In the genomic region with DNA sequence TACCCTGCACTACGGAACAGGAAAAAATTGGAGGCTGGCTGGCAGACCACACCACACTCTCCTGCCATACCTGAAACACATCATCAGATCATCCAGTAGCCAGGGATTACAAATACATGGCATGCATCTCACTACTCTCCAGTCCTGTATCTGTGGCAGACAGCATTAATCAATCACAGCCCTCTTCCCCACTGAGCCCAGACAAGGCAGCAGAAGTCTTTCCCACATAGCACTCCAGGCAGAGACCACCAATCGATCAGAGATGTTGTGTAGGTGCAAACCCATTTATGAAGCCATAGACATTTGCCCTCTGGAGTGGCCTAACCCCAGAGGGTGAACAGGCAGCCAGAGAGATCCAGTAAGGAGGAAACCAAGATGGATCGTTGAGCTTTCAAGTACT, we compare ENCODE assay signal across 23 cellular contexts.
A peak's percentile ranks its signal among the peaks of the same experiment; 100 is the strongest.
DNase-seq lines count a peak whose midpoint lies in the region; ATAC-seq, FAIRE-seq and TF ChIP-seq lines count a peak whose summit lies in the region.
"Had no signal": no experiment of that assay in that cellular context is flagged by ENCODE, and none has a peak within 500 bp of the region (broad histone marks: within the 10 kb centered on the region; RNA-seq: fewer than 3 reads in every experiment).

No MANE protein-coding gene starts in this region.

- H3K9ac ChIP-seq in H1 (replicated peaks in 1 of 4; ENCODE audit: extremely low read depth in 1 of 4, low read depth in 3 of 4, low read length in 3 of 4): no peak overlapping the region
- H3K9ac ChIP-seq: BLaER1 treated with 17β-estradiol and CSF1 and Interleukin-3, amounts not matched to agents 10 nM and 100 nM had no signal

- no peak overlapping the region for H3K4ac ChIP-seq in H1 (replicated peaks; ENCODE audit: insufficient read length, low read depth, low read length)

- no peaks in the 10 kb centered on the region for H3K79me1 ChIP-seq in H1 (ENCODE audit: low read depth, low read length)

- H4K91ac ChIP-seq in H1 (replicated peaks; ENCODE audit: insufficient read length, low read length): no peak overlapping the region

- no peak for TF ChIP-seq RAD21 in H1 (IDR thresholded peaks at IDR 0.05 in 1 of 2, conservative IDR thresholded peaks at IDR 0.05 in 1 of 2; ENCODE audit: low read depth in 2 of 2, low read length in 2 of 2)

- H2BK20ac ChIP-seq in H1 (ENCODE audit: low read length): no peak overlapping the region

- H3K23me2 ChIP-seq in H1 (ENCODE audit: low read depth, low read length): no peaks in the 10 kb centered on the region

- H3K27me3 ChIP-seq in H1 (replicated peaks in 1 of 4; ENCODE audit: control insufficient read depth in 3 of 4, extremely low read depth in 1 of 4, insufficient read depth in 3 of 4, low read length in 3 of 4): no peaks in the 10 kb centered on the region
- H3K27me3 ChIP-seq: BLaER1 treated with 17β-estradiol and CSF1 and Interleukin-3, amounts not matched to agents 10 nM and 100 nM had no signal

- H3K9me3 ChIP-seq in HEK293 (ENCODE audit: control insufficient read depth, insufficient read depth, low read depth, low read length) (no peaks in the 10 kb centered on the region), H1 (ENCODE audit: insufficient read depth in 2 of 2, low read depth in 1 of 2, low read length in 1 of 2) (peaks cover 6 to 9% of the 10 kb centered on the region in 2 experiments; a peak in 2 of 4 replicates)

- no peak overlapping the region for H3K4me3 Mint-ChIP-seq in neural crest cell
- H3K4me3 Mint-ChIP-seq: B cell; CD4-positive, alpha-beta T cell; CD8-positive, alpha-beta T cell had no signal

- DNase-seq in DMS79 treated with DMSO at 0.1 percent for 48 hours (lab: John Stamatoyannopoulos, UW): peak; percentile 2
- no peak for DNase-seq in DMS79 (lab: John Stamatoyannopoulos, UW)
- DNase-seq in H1 (ENCODE audit: low read depth in 1 of 2, low spot score in 2 of 2): no peak
- DNase-seq in neural crest cell (ENCODE audit: low read depth, low spot score): no peak
- DNase-seq in NCI-H526 treated with DMSO at 0.1 percent for 48 hours (lab: John Stamatoyannopoulos, UW): no peak
- DNase-seq: AML-193; Caco-2; Calu3; CD4-positive, alpha-beta T cell; CD8-positive, alpha-beta T cell; GF-D8 had no signal

- H3K23ac ChIP-seq in H1 (ENCODE audit: insufficient read length): no peak overlapping the region

- H3K4me3 ChIP-seq in HEK293 (ENCODE audit: low read depth, low read length) (no peak overlapping the region), H1 (ENCODE audit: extremely low read depth in 1 of 4, insufficient read depth in 2 of 4, low read depth in 3 of 4, low read length in 4 of 4) (no peak overlapping the region)
- H3K4me3 ChIP-seq: A549; BLaER1 treated with 17β-estradiol and CSF1 and Interleukin-3, amounts not matched to agents 10 nM and 100 nM had no signal

- H3K4me2 ChIP-seq in H1 (ENCODE audit: insufficient read depth in 1 of 2, low read depth in 2 of 2, low read length in 2 of 2): no peak overlapping the region
- H3K4me2 ChIP-seq: A549; BLaER1 treated with 17β-estradiol and CSF1 and Interleukin-3, amounts not matched to agents 10 nM and 100 nM had no signal

- no peaks in the 10 kb centered on the region for H3K79me2 ChIP-seq in H1 (ENCODE audit: control insufficient read depth in 1 of 2, insufficient read depth in 2 of 2, low read length in 2 of 2)

- no peak overlapping the region for H3K14ac ChIP-seq in H1 (ENCODE audit: insufficient read length)

- H3K27me3 Mint-ChIP-seq in neural crest cell (ENCODE audit: low read depth): peaks cover 9% of the 10 kb centered on the region
- H3K27me3 Mint-ChIP-seq: CD4-positive, alpha-beta T cell had no signal

- H3K9me3 Mint-ChIP-seq in neural crest cell: peaks cover 2% of the 10 kb centered on the region

- H3K18ac ChIP-seq in H1 (ENCODE audit: extremely low read depth, low read length): no peak overlapping the region

- H4K5ac ChIP-seq in H1 (ENCODE audit: insufficient read length, low read depth, low read length): no peak overlapping the region

- TF ChIP-seq POLR2A in H1 (IDR thresholded peaks at IDR 0.05; ENCODE audit: control extremely low read depth in 1 of 2, low read depth in 2 of 2, low read length in 2 of 2): no peak

- CTCF ChIA-PET in HEK293 (lab: Yijun Ruan, JAX): no interaction called here
- CTCF ChIA-PET in H1 (lab: Charles Lee; ENCODE audit: partially characterized antibody): interaction anchor here (1.0 to 1.6 kb wide), 3 partner anchors 14 to 466 kb away, joined by 3 read pairs; no protein-coding TSS in a partner anchor

- no peak overlapping the region for H4K8ac ChIP-seq in H1 (ENCODE audit: extremely low read depth, insufficient read depth, low read length)

- H2BK12ac ChIP-seq in H1 (ENCODE audit: low read depth, low read length): no peak overlapping the region

- no peak overlapping the region for H2BK120ac ChIP-seq in H1 (replicated peaks; ENCODE audit: low read depth, low read length)

- H2AK5ac ChIP-seq in H1 (ENCODE audit: low read depth, low read length): no peak overlapping the region

- H2AFZ ChIP-seq in H1 (ENCODE audit: low read length): 0 out of 2 replicates have a peak overlapping the region, but pooled peaks have one; percentile 14

- no peaks in the 10 kb centered on the region for H3K36me3 ChIP-seq in HEK293 (ENCODE audit: control insufficient read depth in 2 of 2, insufficient read depth in 1 of 2, low read length in 2 of 2)
- H3K36me3 ChIP-seq in H1 (ENCODE audit: control insufficient read depth in 2 of 4, insufficient read depth in 4 of 4, low read length in 3 of 4): 0 out of 8 replicates have a peak, but pooled peaks cover 0 to 3% (median 0%) of the 10 kb centered on the region in 4 experiments
- H3K36me3 ChIP-seq: BLaER1 treated with 17β-estradiol and CSF1 and Interleukin-3, amounts not matched to agents 10 nM and 100 nM had no signal

- no peak overlapping the region for H3K56ac ChIP-seq in H1 (replicated peaks; ENCODE audit: insufficient read length, low read depth, low read length)

- POLR2A ChIA-PET in HEK293 (lab: Yijun Ruan, JAX): no interaction called here
- POLR2A ChIA-PET in H1 (lab: Charles Lee; ENCODE audit: partially characterized antibody): no interaction called here

- peaks cover 9% of the 10 kb centered on the region for H3K4me1 Mint-ChIP-seq in neural crest cell
- H3K4me1 Mint-ChIP-seq: B cell had no signal

- peak overlapping the region; percentile 6 for H3K27ac Mint-ChIP-seq in neural crest cell (ENCODE audit: unreplicated experiment)
- H3K27ac Mint-ChIP-seq: B cell; CD4-positive, alpha-beta T cell; CD8-positive, alpha-beta T cell had no signal

- 97% methylated on average over 3 of the region's 3 CpGs; no CpG with 5 or more reads in 1 of the 2 experiments for WGBS in H1 (ENCODE audit: extremely low coverage in 1 of 2, insufficient coverage in 1 of 2, insufficient read length in 1 of 2, insufficient replicate concordance in 2 of 2, low coverage in 1 of 2, low lambda C conversion rate in 2 of 2, missing lambda C conversion rate in 1 of 2), 2 experiments

- TF ChIP-seq CTCF in HEK293 (tag by site-specific recombination; IDR thresholded peaks at IDR 0.05): no peak
- no peak for TF ChIP-seq CTCF in H1 (IDR thresholded peaks at IDR 0.05; ENCODE audit: control extremely low read depth in 1 of 3, insufficient read depth in 1 of 3, low read depth in 1 of 3, low read length in 3 of 3)
- no peak for TF ChIP-seq CTCF in neural crest cell (conservative IDR thresholded peaks at IDR 0.05)

- H3K36me3 Mint-ChIP-seq in neural crest cell (ENCODE audit: low read depth): peaks cover under 1% of the 10 kb centered on the region
- H3K36me3 Mint-ChIP-seq: CD8-positive, alpha-beta T cell had no signal

- no peaks in the 10 kb centered on the region for H4K20me1 ChIP-seq in H1 (replicated peaks in 1 of 2; ENCODE audit: control insufficient read depth in 1 of 2, insufficient read depth in 2 of 2, low read length in 2 of 2)
- H4K20me1 ChIP-seq: BLaER1 treated with 17β-estradiol and CSF1 and Interleukin-3, amounts not matched to agents 10 nM and 100 nM had no signal

- H3K27ac ChIP-seq in HEK293 (ENCODE audit: extremely low read depth, low read depth, low read length) (no peak overlapping the region), H1 (ENCODE audit: low read depth, low read length) (no peak overlapping the region)
- H3K27ac ChIP-seq: 22Rv1; A549; BLaER1 treated with 17β-estradiol and CSF1 and Interleukin-3, amounts not matched to agents 10 nM and 100 nM; C4-2B had no signal

- H2BK5ac ChIP-seq in H1 (ENCODE audit: low read depth, low read length): no peak overlapping the region

- H2BK15ac ChIP-seq in H1 (ENCODE audit: low read length): no peak overlapping the region

- TF ChIP-seq EP300 in H1 (IDR thresholded peaks at IDR 0.05; ENCODE audit: borderline replicate concordance in 1 of 2, low read depth in 2 of 2, low read length in 2 of 2): no peak

- ATAC-seq in GM21447 (IDR thresholded peaks at IDR 0.05; ENCODE audit: unreplicated experiment) (no peak), GM21423 (IDR thresholded peaks at IDR 0.05; ENCODE audit: unreplicated experiment) (no peak)
- ATAC-seq: A549; CD8-positive, alpha-beta T cell had no signal

- H3K4me1 ChIP-seq in HEK293 (ENCODE audit: control insufficient read depth, insufficient read depth, low read length) (no peaks in the 10 kb centered on the region), H1 (replicated peaks in 1 of 4; ENCODE audit: control insufficient read depth in 3 of 4, insufficient read depth in 4 of 4, low read length in 3 of 4) (peaks cover 0 to 3% (median 0%) of the 10 kb centered on the region in 4 experiments; a peak in 1 of 7 replicates)
- H3K4me1 ChIP-seq: A549; BLaER1 treated with 17β-estradiol and CSF1 and Interleukin-3, amounts not matched to agents 10 nM and 100 nM; Caco-2 had no signal

- FAIRE-seq in H1 (lab: Jason Lieb, UNC): no peak
- FAIRE-seq: A549, D721Med, G401.6, GM12891, GM18507 had no signal

TF ChIP-seq in HEK293, 187 proteins besides CTCF, POLR2A, EP300 and RAD21:
- peak; percentile 74 for TF ChIP-seq ZBTB17 (tag by site-specific recombination; IDR thresholded peaks at IDR 0.05)
- TF ChIP-seq SALL2 (tag by site-specific recombination; IDR thresholded peaks at IDR 0.05; ENCODE audit: borderline replicate concordance): no peak

TF ChIP-seq in H1, 55 proteins besides CTCF, POLR2A, EP300 and RAD21 (continues in another document):
- TF ChIP-seq ZNF274 (IDR thresholded peaks at IDR 0.05; ENCODE audit: borderline replicate concordance, extremely low read depth, low read length) (no peak), SP2 (IDR thresholded peaks at IDR 0.05; ENCODE audit: low read length) (no peak), EGR1 (IDR thresholded peaks at IDR 0.05; ENCODE audit: borderline replicate concordance, low read depth, low read length) (no peak), CBX5 (IDR thresholded peaks at IDR 0.05; ENCODE audit: low read depth, low read length) (no peak), CHD2 (IDR thresholded peaks at IDR 0.05; ENCODE audit: low read length) (no peak), ASH2L (IDR thresholded peaks at IDR 0.05; ENCODE audit: low read length) (no peak), SIN3A (conservative IDR thresholded peaks at IDR 0.05 in 1 of 2, IDR thresholded peaks at IDR 0.05 in 1 of 2; ENCODE audit: low read depth in 1 of 2, low read length in 2 of 2) (no peak), RFX5 (IDR thresholded peaks at IDR 0.05; ENCODE audit: borderline replicate concordance, low read depth, low read length) (no peak), YY1 (IDR thresholded peaks at IDR 0.05; ENCODE audit: low read depth, low read length) (no peak), TEAD4 (IDR thresholded peaks at IDR 0.05; ENCODE audit: low read depth, low read length) (no peak)
